Comparison of ENCODE assay signal across 19 cellular contexts in genomic region chr4:148055844-148056243, GRCh38.
DNase-seq lines count a peak whose midpoint lies in the region; ATAC-seq and FAIRE-seq lines count a peak whose summit lies in the region.
"Had no signal": no experiment of that assay in that cellular context is flagged by ENCODE, and none has a peak within 500 bp of the region (broad histone marks: within the 10 kb centered on the region; RNA-seq: fewer than 3 reads in every experiment).

No MANE protein-coding gene starts in this region.

- H3K27me3 ChIP-seq in CD8-positive, alpha-beta memory T cell (ENCODE audit: insufficient read depth, low read length, poor library complexity, severe bottlenecking): no peaks in the 10 kb centered on the region
- H3K27me3 ChIP-seq: BE2C, testis had no signal

- CTCF ChIA-PET in CD8-positive, alpha-beta memory T cell (lab: Charles Lee): interaction anchor here (0.9 to 3.4 kb wide), 6 partner anchors 8 to 320 kb away, joined by 3 to 18 read pairs (median 3); no protein-coding TSS in a partner anchor

- ATAC-seq in HG03378 (IDR thresholded peaks at IDR 0.05; ENCODE audit: unreplicated experiment): peak; percentile 21
- ATAC-seq in effector memory CD8-positive, alpha-beta T cell (replicated peaks): no peak
- ATAC-seq: Panc1, sciatic nerve, SK-N-SH treated with all-trans-retinoic acid at 6 μM for 48 hours had no signal

- peaks cover 85 to 98% (median 97%) of the 10 kb centered on the region in 3 donors for H3K4me1 Mint-ChIP-seq in CD8-positive, alpha-beta memory T cell
- peaks cover 69 to 70% of the 10 kb centered on the region in 2 donors for H3K4me1 Mint-ChIP-seq in effector memory CD8-positive, alpha-beta T cell (ENCODE audit: low read depth in 2 of 2)

- H3K4me3 ChIP-seq in CD8-positive, alpha-beta memory T cell (ENCODE audit: low read length): no peak overlapping the region
- H3K4me3 ChIP-seq: coronary artery, testis had no signal

- no peak for DNase-seq in CD8-positive, alpha-beta memory T cell
- DNase-seq in GM19239 (ENCODE audit: insufficient read length, low spot score): no peak
- DNase-seq in effector memory CD8-positive, alpha-beta T cell: no peak
- DNase-seq in NCI-H2227 treated with DMSO at 0.1 percent for 48 hours (lab: John Stamatoyannopoulos, UW): no peak
- DNase-seq in DMS 273 (lab: John Stamatoyannopoulos, UW; ENCODE audit: unreplicated experiment): no peak
- no peak for DNase-seq in NOMO-1 (lab: John Stamatoyannopoulos, UW; ENCODE audit: unreplicated experiment in 2 of 2)
- DNase-seq: activated gamma-delta T cell; BE2C; erythroblast; NCI-H1436; NCI-H510A treated with DMSO at 0.1 percent for 48 hours; stimulated activated CD4-positive, alpha-beta T cell treated with anti-CD3 and anti-CD28 coated beads, Interleukin-2, amount 100 ng/mL, for 24 hours; testis had no signal

- H3K9me3 Mint-ChIP-seq in CD8-positive, alpha-beta memory T cell: peaks cover 0 to 3% (median 0%) of the 10 kb centered on the region in 5 donors
- no peaks in the 10 kb centered on the region for H3K9me3 Mint-ChIP-seq in effector memory CD8-positive, alpha-beta T cell
- H3K9me3 Mint-ChIP-seq: memory B cell had no signal

- peak overlapping the region; percentile 15 to 89 (median 53) for H3K4me3 Mint-ChIP-seq in CD8-positive, alpha-beta memory T cell
- H3K4me3 Mint-ChIP-seq in effector memory CD8-positive, alpha-beta T cell: peak overlapping the region; percentile 43 to 59
- H3K4me3 Mint-ChIP-seq: memory B cell had no signal

- peaks cover 81% of the 10 kb centered on the region for H3K4me1 ChIP-seq in CD8-positive, alpha-beta memory T cell (ENCODE audit: insufficient read depth, low read length)
- H3K4me1 ChIP-seq: testis had no signal

- POLR2A ChIA-PET in CD8-positive, alpha-beta memory T cell (lab: Charles Lee): interaction anchor here (0.5 to 2.0 kb wide), 2 partner anchors 387 to 390 kb away, joined by 3 to 8 read pairs; partner anchors contain the start of gene NR3C2

- H3K9me3 ChIP-seq in CD8-positive, alpha-beta memory T cell (ENCODE audit: low read length): peaks cover 7% of the 10 kb centered on the region
- H3K9me3 ChIP-seq: BE2C, testis had no signal

- no peaks in the 10 kb centered on the region for H3K36me3 ChIP-seq in CD8-positive, alpha-beta memory T cell (ENCODE audit: insufficient read depth, low read length)
- H3K36me3 ChIP-seq: BE2C had no signal

- H3K36me3 Mint-ChIP-seq in CD8-positive, alpha-beta memory T cell: peaks cover 0 to 3% (median 0%) of the 10 kb centered on the region in 3 donors
- peaks cover 8% of the 10 kb centered on the region for H3K36me3 Mint-ChIP-seq in effector memory CD8-positive, alpha-beta T cell (ENCODE audit: insufficient read depth)
- H3K36me3 Mint-ChIP-seq: memory B cell had no signal

- peak; percentile 64 for FAIRE-seq in GM19239 (lab: Jason Lieb, UNC)

- H3K27me3 Mint-ChIP-seq in CD8-positive, alpha-beta memory T cell: no peaks in the 10 kb centered on the region
- H3K27me3 Mint-ChIP-seq in effector memory CD8-positive, alpha-beta T cell: no peaks in the 10 kb centered on the region

- H3K27ac ChIP-seq in CD8-positive, alpha-beta memory T cell (ENCODE audit: low read depth, low read length): no peak overlapping the region
- H3K27ac ChIP-seq: coronary artery, testis had no signal

- H3K27ac Mint-ChIP-seq in CD8-positive, alpha-beta memory T cell: peak overlapping the region; percentile 68 to 99 (median 88)
- peak overlapping the region; percentile 54 to 82 for H3K27ac Mint-ChIP-seq in effector memory CD8-positive, alpha-beta T cell
- H3K27ac Mint-ChIP-seq: memory B cell had no signal
